ENCODE assay signal across 10 cellular contexts in the genomic region with DNA sequence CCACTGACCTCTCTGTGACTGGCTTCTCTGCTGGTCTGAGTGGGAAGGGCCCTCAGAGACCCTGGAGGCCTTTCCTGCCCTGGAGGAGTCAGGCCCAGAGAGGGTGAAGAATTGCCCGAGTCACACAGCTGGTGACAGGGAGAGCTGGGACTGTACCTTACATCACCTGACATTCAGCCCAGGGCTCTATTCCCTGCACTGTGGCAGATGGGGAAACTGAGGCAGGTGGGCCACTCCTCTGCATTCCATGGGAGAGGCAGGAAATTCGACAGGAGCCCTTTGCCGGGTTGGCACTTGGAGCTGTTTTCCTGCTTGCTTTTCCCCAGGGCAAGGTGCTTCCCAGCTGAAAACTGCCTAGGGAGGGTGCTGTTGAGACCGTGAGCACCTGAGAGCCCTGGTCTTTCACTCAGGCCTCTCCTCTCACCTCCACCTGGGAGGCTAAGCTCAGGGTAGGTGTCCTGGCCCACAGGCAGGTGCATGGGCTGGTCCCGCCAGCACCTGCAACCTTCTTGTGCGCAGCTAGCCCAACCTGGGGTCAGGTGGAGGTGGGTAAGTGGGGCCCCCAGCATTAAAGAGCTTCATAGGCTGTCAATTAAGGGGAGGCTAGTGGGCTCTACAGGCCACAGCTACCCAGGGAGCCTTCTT. TPM values are rescaled to one million over a fixed set of nuclear protein-coding genes. Genes with fewer than 3 reads are reported as not detected.
A peak's percentile ranks its signal among the peaks of the same experiment; 100 is the strongest.
DNase-seq lines count a peak whose midpoint lies in the region; ATAC-seq and TF ChIP-seq lines count a peak whose summit lies in the region.
"Had no signal": no experiment of that assay in that cellular context is flagged by ENCODE, and none has a peak within 500 bp of the region (broad histone marks: within the 10 kb centered on the region; RNA-seq: fewer than 3 reads in every experiment).

No MANE protein-coding gene starts in this region.

- peak overlapping the region; percentile 54 for H2AFZ ChIP-seq in SU-DHL-6 (ENCODE audit: low read depth, low read length, severe bottlenecking)
- no peak overlapping the region for H2AFZ ChIP-seq in PC-3 (ENCODE audit: low read length)

- peaks cover 5 to 12% (median 7%) of the 10 kb centered on the region in 3 donors for H3K27me3 Mint-ChIP-seq in immature natural killer cell (ENCODE audit: low read depth in 3 of 3)

- no peaks in the 10 kb centered on the region for H4K20me1 ChIP-seq in SU-DHL-6 (ENCODE audit: low read depth, low read length)
- no peaks in the 10 kb centered on the region for H4K20me1 ChIP-seq in PC-3 (ENCODE audit: low read length)

- H3K4me2 ChIP-seq in SU-DHL-6 (ENCODE audit: low read depth, low read length, poor library complexity, severe bottlenecking) (peak overlapping the region; percentile 92), PC-3 (ENCODE audit: low read length) (no peak overlapping the region)

- H3K36me3 ChIP-seq in SU-DHL-6 (ENCODE audit: low read length) (no peaks in the 10 kb centered on the region), testis (ENCODE audit: low read depth, missing control alignments) (no peaks in the 10 kb centered on the region), PC-3 (ENCODE audit: low read depth, low read length) (no peaks in the 10 kb centered on the region), prostate gland (no peaks in the 10 kb centered on the region)
- H3K36me3 ChIP-seq: ovary had no signal

- no peaks in the 10 kb centered on the region for H3K9me3 ChIP-seq in SU-DHL-6 (ENCODE audit: insufficient read depth, low read length)
- H3K9me3 ChIP-seq in testis, result no peaks in the 10 kb centered on the region
- no peaks in the 10 kb centered on the region for H3K9me3 ChIP-seq in PC-3 (ENCODE audit: low read length)
- H3K9me3 ChIP-seq in prostate gland, result no peaks in the 10 kb centered on the region
- H3K9me3 ChIP-seq: ovary had no signal

- peak; percentile 31 for DNase-seq in activated T-cell treated with anti-CD3 and anti-CD28 coated beads, Interleukin-2, amount 50 U/mL, for 1 hour
- no peak for DNase-seq in activated T-cell treated with anti-CD3 and anti-CD28 coated beads, Interleukin-2, amount 50 U/mL, for 48 hours
- DNase-seq in immature natural killer cell, result no peak
- no peak for DNase-seq in testis
- DNase-seq in PC-3, result no peak
- no peak for DNase-seq in prostate gland (ENCODE audit: low spot score)
- no peak for DNase-seq in AG08396 (ENCODE audit: low spot score)

- 93% methylated on average over 6 of the region's 6 CpGs; no CpG with 5 or more reads in 1 of the 2 donors for WGBS in testis, 2 donors
- WGBS in prostate gland, result 86% methylated on average over 6 of the region's 6 CpGs

- TF ChIP-seq CTCF in SU-DHL-6 (IDR thresholded peaks at IDR 0.05; ENCODE audit: insufficient read depth, low read length, poor library complexity, severe bottlenecking) (no peak), testis (IDR thresholded peaks at IDR 0.05) (no peak), PC-3 (conservative IDR thresholded peaks at IDR 0.05; ENCODE audit: low read depth, low read length) (no peak), prostate gland (IDR thresholded peaks at IDR 0.05) (no peak)

- H3K4me1 ChIP-seq in testis, result no peaks in the 10 kb centered on the region
- H3K4me1 ChIP-seq in PC-3 (ENCODE audit: insufficient read depth, low read length), result no peaks in the 10 kb centered on the region
- no peaks in the 10 kb centered on the region for H3K4me1 ChIP-seq in prostate gland (replicated peaks)

- peaks cover 100% of the 10 kb centered on the region in 2 donors for H3K4me1 Mint-ChIP-seq in immature natural killer cell

- H3K27me3 ChIP-seq in SU-DHL-6 (ENCODE audit: low read length), result no peaks in the 10 kb centered on the region
- H3K27me3 ChIP-seq in testis, result no peaks in the 10 kb centered on the region
- no peaks in the 10 kb centered on the region for H3K27me3 ChIP-seq in PC-3 (ENCODE audit: low read length)
- H3K27me3 ChIP-seq in prostate gland (replicated peaks; ENCODE audit: insufficient read depth), result no peaks in the 10 kb centered on the region
- H3K27me3 ChIP-seq: ovary had no signal

- POLR2A ChIA-PET in PC-3 (lab: Charles Lee; ENCODE audit: unreplicated experiment), result no interaction called here

- H3K79me2 ChIP-seq in SU-DHL-6 (ENCODE audit: insufficient read depth, low read length) (0 out of 2 replicates have a peak, but pooled peaks cover 3% of the 10 kb centered on the region), PC-3 (ENCODE audit: low read length) (no peaks in the 10 kb centered on the region)

- H3K36me3 Mint-ChIP-seq in immature natural killer cell, result peaks cover 4 to 13% (median 7%) of the 10 kb centered on the region in 3 donors

- no peak for ATAC-seq in PC-3
- ATAC-seq: Panc1 had no signal

- no peaks in the 10 kb centered on the region for H3K9me2 ChIP-seq in SU-DHL-6 (replicated peaks; ENCODE audit: insufficient read depth, low read length)
- no peaks in the 10 kb centered on the region for H3K9me2 ChIP-seq in PC-3 (replicated peaks; ENCODE audit: low read length)

- peak overlapping the region; percentile 92 to 99 (median 98) for H3K27ac Mint-ChIP-seq in immature natural killer cell

- H3K4me3 ChIP-seq in SU-DHL-6 (ENCODE audit: insufficient read depth, low read length, poor library complexity, severe bottlenecking) (peak overlapping the region; percentile 60), testis (no peak overlapping the region), PC-3 (ENCODE audit: low read length) (no peak overlapping the region), prostate gland (no peak overlapping the region)
- H3K4me3 ChIP-seq: ovary had no signal

- peaks cover 21% of the 10 kb centered on the region for H3F3A ChIP-seq in SU-DHL-6 (ENCODE audit: insufficient read depth)
- H3F3A ChIP-seq in PC-3 (ENCODE audit: low read length, unreplicated experiment), result no peaks in the 10 kb centered on the region

- peak overlapping the region; percentile 86 for H3K27ac ChIP-seq in SU-DHL-6 (ENCODE audit: low read depth, low read length)
- peak overlapping the region; percentile 22 to 59 for H3K27ac ChIP-seq in testis
- no peak overlapping the region for H3K27ac ChIP-seq in PC-3 (ENCODE audit: low read length)
- H3K27ac ChIP-seq in prostate gland, result no peak overlapping the region
- H3K27ac ChIP-seq: ovary had no signal

- TF ChIP-seq POLR2A in testis (IDR thresholded peaks at IDR 0.05), result no peak
- TF ChIP-seq POLR2A in prostate gland (IDR thresholded peaks at IDR 0.05), result no peak

- H3K9me3 Mint-ChIP-seq in immature natural killer cell, result no peaks in the 10 kb centered on the region

- no TSS peak for BruUV-seq in PC-3 (replicated peaks; lab: Mats Ljungman, UMichigan)

- CTCF ChIA-PET in PC-3 (lab: Charles Lee), result interaction anchor here (0.6 kb wide), 1 partner anchor 12 kb away, joined by 6 read pairs; no protein-coding TSS in a partner anchor

- peak overlapping the region; percentile 74 for H3K9ac ChIP-seq in SU-DHL-6 (ENCODE audit: low read length)
- H3K9ac ChIP-seq in PC-3 (ENCODE audit: low read length), result no peak overlapping the region

- intact Hi-C loops in testis (cut with DNase I; ENCODE audit: low total_unique reads) (no loop called here), PC-3 (cut with micrococcal nuclease) (no loop called here), prostate gland (cut with DNase I) (no loop called here)

- peak overlapping the region; percentile 87 to 93 (median 89) for H3K4me3 Mint-ChIP-seq in immature natural killer cell

RNA-seq across cellular contexts. Expression of gene ADCY7, which starts 8.5 kb away (rescaled TPM):
- 100 to 1,000 TPM in 2 of 3 donors, 10 to 100 TPM in 1; 97.6 to 209 (median 108) TPM for polyA plus RNA-seq in immature natural killer cell
- 1 to 10 TPM; 5.9 to 9.4 TPM for total RNA-seq in testis
- 5.9 TPM for polyA plus RNA-seq in testis (ENCODE audit: insufficient read depth, low read depth, low replicate concordance)
- total RNA-seq in PC-3 (2014; rRNA removed), result 13.1 and 14.1 TPM in 2 replicates
- total RNA-seq in prostate gland, result 10 to 100 TPM in 1 of 2 donors, 1 to 10 TPM in 1; 2.0 to 10.9 TPM

Comparison
In these comparisons a context has a peak if more than half of its experiments do, and no peak if none do; other contexts are left out.
1. H3K27ac ChIP-seq: peak in SU-DHL-6 (single experiment) and testis (2 of 2); none in PC-3 (single experiment) and prostate gland (0 of 2).